ENCODE assay signal across 9 cellular contexts in genomic region chr1:162391790-162392563, GRCh38. TPM values are rescaled to one million over a fixed set of nuclear protein-coding genes. Genes with fewer than 3 reads are reported as not detected.
DNase-seq lines count a peak whose midpoint lies in the region; ATAC-seq and TF ChIP-seq lines count a peak whose summit lies in the region.
"Had no signal": no experiment of that assay in that cellular context is flagged by ENCODE, and none has a peak within 500 bp of the region (broad histone marks: within the 10 kb centered on the region; RNA-seq: fewer than 3 reads in every experiment).

No MANE protein-coding gene starts in this region.

- BruUV-seq in MCF 10A (replicated peaks; lab: Mats Ljungman, UMichigan): no TSS peak

- H3K36me3 Mint-ChIP-seq in CD14-positive monocyte: no peaks in the 10 kb centered on the region
- H3K36me3 Mint-ChIP-seq in MCF 10A (ENCODE audit: insufficient read depth, unreplicated experiment): no peaks in the 10 kb centered on the region
- H3K36me3 Mint-ChIP-seq in activated T-helper 17 cell treated with anti-CD3 and anti-CD28 coated beads, Interleukin-2, amount 50 U/mL, for 72 hours (ENCODE audit: low read depth): no peaks in the 10 kb centered on the region
- H3K36me3 Mint-ChIP-seq: memory B cell had no signal

- H3K4me1 Mint-ChIP-seq in CD14-positive monocyte (peaks cover 30% of the 10 kb centered on the region), MCF 10A (ENCODE audit: insufficient read depth, unreplicated experiment) (peaks cover 37% of the 10 kb centered on the region)
- no peaks in the 10 kb centered on the region for H3K4me1 Mint-ChIP-seq in activated T-helper 17 cell treated with anti-CD3 and anti-CD28 coated beads, Interleukin-2, amount 50 U/mL, for 72 hours

- H3K27me3 Mint-ChIP-seq in CD14-positive monocyte (ENCODE audit: low read depth in 3 of 3) (peaks cover 5 to 13% (median 5%) of the 10 kb centered on the region in 3 donors), MCF 10A (ENCODE audit: insufficient read depth, unreplicated experiment) (peaks cover 13% of the 10 kb centered on the region)
- H3K27me3 Mint-ChIP-seq in activated T-helper 17 cell treated with anti-CD3 and anti-CD28 coated beads, Interleukin-2, amount 50 U/mL, for 72 hours: peaks cover 18% of the 10 kb centered on the region

- H3K36me3 ChIP-seq in vagina: no peaks in the 10 kb centered on the region

- H3K4me3 Mint-ChIP-seq in CD14-positive monocyte (no peak overlapping the region), MCF 10A (ENCODE audit: unreplicated experiment) (no peak overlapping the region)
- H3K4me3 Mint-ChIP-seq in activated T-helper 17 cell treated with anti-CD3 and anti-CD28 coated beads, Interleukin-2, amount 50 U/mL, for 72 hours: no peak overlapping the region
- H3K4me3 Mint-ChIP-seq: memory B cell had no signal

- H3K9me3 ChIP-seq in vagina: no peaks in the 10 kb centered on the region

- DNase-seq in CD14-positive monocyte (ENCODE audit: low spot score): no peak
- peak; percentile 29 for DNase-seq in GM19240 (ENCODE audit: insufficient read length, low spot score)
- DNase-seq in NCI-H524 (lab: John Stamatoyannopoulos, UW): peak; percentile 42 to 81
- DNase-seq in MCF 10A (ENCODE audit: unreplicated experiment): peak; percentile 72
- DNase-seq in left colon: peak in 1 of 2 donors; percentile 34
- no peak for DNase-seq in vagina (ENCODE audit: extremely low spot score in 2 of 2)

- H3K4me1 ChIP-seq in vagina: peaks cover 23% of the 10 kb centered on the region

- no peaks in the 10 kb centered on the region for H3K27me3 ChIP-seq in vagina

- peak; percentile 77 for TF ChIP-seq CTCF in CD14-positive monocyte (IDR thresholded peaks at IDR 0.05)
- peak; percentile 93 for TF ChIP-seq CTCF in MCF 10A (IDR thresholded peaks at IDR 0.05; ENCODE audit: unreplicated experiment)
- TF ChIP-seq CTCF in vagina (IDR thresholded peaks at IDR 0.05): peak; percentile 66 to 74 (median 72)

- intact Hi-C loops in CD14-positive monocyte (cut with micrococcal nuclease) (loop anchor here (5.0 kb wide), 1 partner anchor 335 kb away; no protein-coding TSS in a partner anchor), MCF 10A (cut with micrococcal nuclease) (loop anchor here (1.0 to 10.0 kb wide), 6 partner anchors 35 to 597 kb away; no protein-coding TSS in a partner anchor), left colon (cut with DNase I, micrococcal nuclease) (loop anchor here (5.0 to 10.0 kb wide), 2 partner anchors 335 to 337 kb away; no protein-coding TSS in a partner anchor), vagina (cut with DNase I) (no loop called here)

- H3K27ac ChIP-seq in vagina: no peak overlapping the region

- POLR2A ChIA-PET in MCF 10A (lab: Yijun Ruan, JAX): interaction anchor here (0.6 to 3.7 kb wide), 6 partner anchors 10 to 336 kb away, joined by 3 to 26 read pairs (median 3); partner anchors contain the start of gene C1orf226

- CTCF ChIA-PET in MCF 10A (lab: Yijun Ruan, JAX): interaction anchor here (0.6 to 8.0 kb wide), 59 partner anchors 8 to 1598 kb away, joined by 3 to 171 read pairs (median 4); partner anchors contain the start of genes C1orf226, OLFML2B and SPATA46

- H3K4me3 ChIP-seq in vagina: no peak overlapping the region

- ATAC-seq in left colon (peak; percentile 62), HG03108 (IDR thresholded peaks at IDR 0.05; ENCODE audit: unreplicated experiment) (no peak)
- ATAC-seq in activated T-helper 17 cell treated with anti-CD3 and anti-CD28 coated beads, Interleukin-2, amount 50 U/mL, for 72 hours (replicated peaks): no peak

- H3K9me3 Mint-ChIP-seq in CD14-positive monocyte (no peaks in the 10 kb centered on the region), MCF 10A (ENCODE audit: unreplicated experiment) (no peaks in the 10 kb centered on the region)
- no peaks in the 10 kb centered on the region for H3K9me3 Mint-ChIP-seq in activated T-helper 17 cell treated with anti-CD3 and anti-CD28 coated beads, Interleukin-2, amount 50 U/mL, for 72 hours
- H3K9me3 Mint-ChIP-seq: memory B cell had no signal

- TF ChIP-seq POLR2A in vagina (IDR thresholded peaks at IDR 0.05): no peak

- H3K27ac Mint-ChIP-seq in CD14-positive monocyte (no peak overlapping the region), MCF 10A (ENCODE audit: low read depth, unreplicated experiment) (no peak overlapping the region)
- no peak overlapping the region for H3K27ac Mint-ChIP-seq in activated T-helper 17 cell treated with anti-CD3 and anti-CD28 coated beads, Interleukin-2, amount 50 U/mL, for 72 hours
- H3K27ac Mint-ChIP-seq: memory B cell had no signal

RNA-seq across cellular contexts. Expression of gene C1orf226, which starts 10.4 kb away (rescaled TPM):
- polyA plus RNA-seq in CD14-positive monocyte: under 1 TPM in 1 of 2 donors, not detected in 1; 0.10 TPM
- total RNA-seq in MCF 10A (2022) (3.1 and 3.3 TPM in 2 replicates), left colon (10 to 100 TPM; 24.2 to 44.1 TPM), vagina (2.7 TPM)
- total RNA-seq in activated T-helper 17 cell treated with anti-CD3 and anti-CD28 coated beads, Interleukin-2, amount 50 U/mL, for 72 hours: not detected

RNA-seq across cellular contexts. Expression of gene SPATA46, which starts 15.3 kb away (rescaled TPM):
- polyA plus RNA-seq in CD14-positive monocyte: not detected
- total RNA-seq in MCF 10A (2022): not detected in 2 replicates
- not detected for total RNA-seq in left colon
- not detected for total RNA-seq in vagina
- not detected for total RNA-seq in activated T-helper 17 cell treated with anti-CD3 and anti-CD28 coated beads, Interleukin-2, amount 50 U/mL, for 72 hours

RNA-seq across cellular contexts. Expression of gene SH2D1B, which starts 20.0 kb away (rescaled TPM):
- 1 to 10 TPM in 1 of 2 donors, under 1 TPM in 1; 0.88 to 1.7 TPM for polyA plus RNA-seq in CD14-positive monocyte
- total RNA-seq in MCF 10A (2022) (not detected in 2 replicates), left colon (1 to 10 TPM in 1 of 2 donors, under 1 TPM in 1; 0.70 to 1.1 TPM), vagina (not detected)
- not detected for total RNA-seq in activated T-helper 17 cell treated with anti-CD3 and anti-CD28 coated beads, Interleukin-2, amount 50 U/mL, for 72 hours

Comparison
In these comparisons a context has a peak if more than half of its experiments do, and no peak if none do; other contexts are left out.
1. DNase-seq: peak in GM19240 (single experiment), NCI-H524 (2 of 2) and MCF 10A (single experiment); none in CD14-positive monocyte (single experiment) and vagina (0 of 2).
2. Peak in every context shown above with its lines, with median percentiles within 50 percentile points of each other: CTCF ChIP-seq.